In genomic region chr5:177439518-177440053, GRCh38 we compare ENCODE assay signal across 1 cellular context.
TF ChIP-seq lines count a peak whose summit lies in the region.

No MANE protein-coding gene starts in this region.

TF ChIP-seq in HEK293, 187 proteins besides CTCF, POLR2A, EP300 and RAD21 (continued from another document):
- TF ChIP-seq ZNF521 (tag by site-specific recombination; IDR thresholded peaks at IDR 0.05) (no peak), ZSCAN30 (tag by site-specific recombination; IDR thresholded peaks at IDR 0.05) (no peak), SP7 (tag by site-specific recombination; IDR thresholded peaks at IDR 0.05) (0 out of 2 replicates have a peak, but pooled peaks have one; percentile 17), KLF1 (tag by site-specific recombination; IDR thresholded peaks at IDR 0.05) (no peak), ZFP69B (tag by site-specific recombination; IDR thresholded peaks at IDR 0.05) (no peak), WT1 (tag by site-specific recombination; IDR thresholded peaks at IDR 0.05) (no peak), ZNF639 (tag by site-specific recombination; IDR thresholded peaks at IDR 0.05) (0 out of 2 replicates have a peak, but pooled peaks have one; percentile 26), ZNF146 (tag by site-specific recombination; IDR thresholded peaks at IDR 0.05) (peak; percentile 99), ZBTB17 (tag by site-specific recombination; IDR thresholded peaks at IDR 0.05) (peak; percentile 63), ZNF747 (tag by site-specific recombination; IDR thresholded peaks at IDR 0.05) (no peak), KLF10 (tag by site-specific recombination; IDR thresholded peaks at IDR 0.05) (no peak), ZNF157 (tag by site-specific recombination; IDR thresholded peaks at IDR 0.05) (no peak), IKZF3 (tag by site-specific recombination; IDR thresholded peaks at IDR 0.05) (no peak), ZNF302 (tag by site-specific recombination; IDR thresholded peaks at IDR 0.05; ENCODE audit: low read depth) (no peak), MEIS1 (CRISPR knock-in tag; IDR thresholded peaks at IDR 0.05; ENCODE audit: borderline replicate concordance) (no peak), HOXC10 (CRISPR knock-in tag; IDR thresholded peaks at IDR 0.05) (no peak), ZNF530 (tag by site-specific recombination; IDR thresholded peaks at IDR 0.05; ENCODE audit: low read depth) (no peak), ZNF621 (tag by site-specific recombination; IDR thresholded peaks at IDR 0.05) (no peak), ZSCAN18 (tag by site-specific recombination; IDR thresholded peaks at IDR 0.05) (no peak), ZNF785 (tag by site-specific recombination; IDR thresholded peaks at IDR 0.05) (no peak), ZBTB10 (tag by site-specific recombination; IDR thresholded peaks at IDR 0.05) (no peak), ZNF404 (tag by site-specific recombination; IDR thresholded peaks at IDR 0.05) (no peak), ZNF704 (tag by site-specific recombination; IDR thresholded peaks at IDR 0.05) (no peak), ZBTB26 (tag by site-specific recombination; optimal IDR thresholded peaks at IDR 0.05) (no peak), ZNF10 (tag by site-specific recombination; IDR thresholded peaks at IDR 0.05) (no peak), GLI4 (tag by site-specific recombination; IDR thresholded peaks at IDR 0.05) (no peak), BCL11B (tag by site-specific recombination; IDR thresholded peaks at IDR 0.05; ENCODE audit: low read depth) (no peak), ZNF623 (tag by site-specific recombination; IDR thresholded peaks at IDR 0.05) (no peak), ZNF843 (tag by site-specific recombination; IDR thresholded peaks at IDR 0.05) (no peak), GLI2 (tag by site-specific recombination; IDR thresholded peaks at IDR 0.05; ENCODE audit: borderline replicate concordance, low read depth) (no peak), ZNF175 (tag by site-specific recombination; IDR thresholded peaks at IDR 0.05) (no peak), KLF16 (tag by site-specific recombination; IDR thresholded peaks at IDR 0.05) (no peak), ZNF701 (tag by site-specific recombination; IDR thresholded peaks at IDR 0.05) (no peak), KLF8 (tag by site-specific recombination; IDR thresholded peaks at IDR 0.05) (0 out of 2 replicates have a peak, but pooled peaks have one; percentile 29), ZNF629 (tag by site-specific recombination; IDR thresholded peaks at IDR 0.05) (peak; percentile 57), ZNF366 (tag by site-specific recombination; conservative IDR thresholded peaks at IDR 0.05) (no peak), ZNF571 (tag by site-specific recombination; IDR thresholded peaks at IDR 0.05) (no peak)
TF ChIP-seq in HEK293: peak in this region for 7.
